In genomic region chr14:79986251-79986650, GRCh38 we compare ENCODE assay signal across 23 cellular contexts.
DNase-seq lines count a peak whose midpoint lies in the region; ATAC-seq and TF ChIP-seq lines count a peak whose summit lies in the region.
"Had no signal": no experiment of that assay in that cellular context is flagged by ENCODE, and none has a peak within 500 bp of the region (broad histone marks: within the 10 kb centered on the region; RNA-seq: fewer than 3 reads in every experiment).

No MANE protein-coding gene starts in this region.

- H3K4me1 ChIP-seq in neural progenitor cell, result peaks cover 18% of the 10 kb centered on the region
- H3K4me1 ChIP-seq: A549; BLaER1 treated with 17β-estradiol and CSF1 and Interleukin-3, amounts not matched to agents 10 nM and 100 nM had no signal

- no peaks in the 10 kb centered on the region for H3K27me3 Mint-ChIP-seq in neural progenitor cell (ENCODE audit: insufficient read depth, low read depth)
- H3K27me3 Mint-ChIP-seq: CD4-positive, alpha-beta T cell; T-helper 17 cell had no signal

- no peak overlapping the region for H2AFZ ChIP-seq in neural progenitor cell (replicated peaks)

- peaks cover 5% of the 10 kb centered on the region for H3K9me3 Mint-ChIP-seq in neural progenitor cell

- H4K20me1 ChIP-seq in neural progenitor cell (ENCODE audit: low read depth), result no peaks in the 10 kb centered on the region
- H4K20me1 ChIP-seq: BLaER1 treated with 17β-estradiol and CSF1 and Interleukin-3, amounts not matched to agents 10 nM and 100 nM had no signal

- TF ChIP-seq CTCF in choroid plexus epithelial cell (conservative IDR thresholded peaks at IDR 0.05; ENCODE audit: low read depth, low read length), result no peak
- TF ChIP-seq CTCF in neural progenitor cell (IDR thresholded peaks at IDR 0.05), result no peak

- no peak overlapping the region for H3K4me3 ChIP-seq in choroid plexus epithelial cell (ENCODE audit: low read depth, low read length)
- H3K4me3 ChIP-seq in neural progenitor cell, result no peak overlapping the region
- H3K4me3 ChIP-seq: A549; BLaER1 treated with 17β-estradiol and CSF1 and Interleukin-3, amounts not matched to agents 10 nM and 100 nM; GM12878 had no signal

- no peaks in the 10 kb centered on the region for H3K36me3 Mint-ChIP-seq in neural progenitor cell

- ATAC-seq in GM18870 (IDR thresholded peaks at IDR 0.05; ENCODE audit: unreplicated experiment), result no peak
- ATAC-seq: A549, GM12878, PC-3, T-helper 17 cell had no signal

- no peak overlapping the region for H3K9ac ChIP-seq in neural progenitor cell
- H3K9ac ChIP-seq: BLaER1 treated with 17β-estradiol and CSF1 and Interleukin-3, amounts not matched to agents 10 nM and 100 nM; SK-N-SH had no signal

- H3K9me3 ChIP-seq in neural progenitor cell (ENCODE audit: low read depth), result no peaks in the 10 kb centered on the region
- H3K9me3 ChIP-seq: A549; BLaER1 treated with 17β-estradiol and CSF1 and Interleukin-3, amounts not matched to agents 10 nM and 100 nM; SK-N-SH had no signal

- peaks cover 38% of the 10 kb centered on the region for H3K27me3 ChIP-seq in neural progenitor cell
- H3K27me3 ChIP-seq: BLaER1 treated with 17β-estradiol and CSF1 and Interleukin-3, amounts not matched to agents 10 nM and 100 nM had no signal

- no peak overlapping the region for H3K27ac ChIP-seq in neural progenitor cell
- H3K27ac ChIP-seq: A549; BLaER1 treated with 17β-estradiol and CSF1 and Interleukin-3, amounts not matched to agents 10 nM and 100 nM; HL-60 had no signal

- H3K27ac Mint-ChIP-seq in neural progenitor cell, result no peak overlapping the region
- H3K27ac Mint-ChIP-seq: CD4-positive, alpha-beta T cell; T-helper 17 cell had no signal

- no peaks in the 10 kb centered on the region for H3F3A ChIP-seq in neural progenitor cell (ENCODE audit: low read depth)

- no peak overlapping the region for H3K4me2 ChIP-seq in neural progenitor cell
- H3K4me2 ChIP-seq: A549; BLaER1 treated with 17β-estradiol and CSF1 and Interleukin-3, amounts not matched to agents 10 nM and 100 nM; SK-N-SH had no signal

- H3K79me2 ChIP-seq in neural progenitor cell (ENCODE audit: low read depth), result no peaks in the 10 kb centered on the region

- peaks cover 13% of the 10 kb centered on the region for H3K4me1 Mint-ChIP-seq in neural progenitor cell
- H3K4me1 Mint-ChIP-seq: T-helper 17 cell had no signal

- no peaks in the 10 kb centered on the region for H3K36me3 ChIP-seq in neural progenitor cell
- H3K36me3 ChIP-seq: BLaER1 treated with 17β-estradiol and CSF1 and Interleukin-3, amounts not matched to agents 10 nM and 100 nM had no signal

- no peak overlapping the region for H3K4me3 Mint-ChIP-seq in neural progenitor cell
- H3K4me3 Mint-ChIP-seq: CD4-positive, alpha-beta T cell; T-helper 17 cell had no signal

- DNase-seq in EH (ENCODE audit: low read depth) (peak; percentile 2), NCI-H1694 treated with DMSO at 0.1 percent for 48 hours (lab: John Stamatoyannopoulos, UW) (peak; percentile 35), NCI-H524 treated with DMSO at 0.1 percent for 48 hours (lab: John Stamatoyannopoulos, UW) (peak; percentile 57), choroid plexus epithelial cell (ENCODE audit: low read depth) (peak; percentile 83), neural progenitor cell (ENCODE audit: low spot score) (no peak), T1000 (lab: John Stamatoyannopoulos, UW) (no peak)
- DNase-seq: AML-193; CD4-positive, alpha-beta T cell; EL; GDM1; HCEC 1CT; Karpas-422; NCI-H1092; NCI-H1436 treated with DMSO at 0.1 percent for 48 hours; NCI-H2029 treated with DMSO at 0.1 percent for 48 hours; SK-N-SH; T-helper 17 cell had no signal

Comparison
In these comparisons a context has a peak if more than half of its experiments do, and no peak if none do; other contexts are left out.
1. DNase-seq: peak in EH (single experiment), NCI-H1694 treated with DMSO at 0.1 percent for 48 hours (single experiment), NCI-H524 treated with DMSO at 0.1 percent for 48 hours (single experiment) and choroid plexus epithelial cell (single experiment); none in neural progenitor cell (single experiment) and T1000 (single experiment).